36 cellular contexts compared by ENCODE assay signal in the genomic region with DNA sequence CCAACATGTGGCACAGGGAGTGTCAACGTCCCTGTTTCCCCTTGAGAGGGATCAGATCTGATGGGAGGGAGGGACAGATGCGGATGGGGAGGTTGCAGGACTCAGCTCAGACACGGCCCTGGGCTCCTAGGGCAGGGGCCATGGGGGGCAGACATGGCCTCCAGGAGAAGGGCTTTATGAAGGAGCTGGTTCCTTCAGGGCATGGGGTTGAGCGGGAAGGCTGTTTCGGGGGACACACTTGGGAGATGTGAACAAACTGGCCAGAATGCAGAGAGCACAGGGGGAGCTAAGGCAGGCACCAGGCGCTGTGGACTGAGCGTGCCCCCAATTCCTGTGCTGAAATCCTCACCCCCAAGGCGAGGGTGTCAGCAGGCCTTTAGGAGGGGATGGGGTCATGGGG.
"Had no signal": no experiment of that assay in that cellular context is flagged by ENCODE, and none has a peak within 500 bp of the region (broad histone marks: within the 10 kb centered on the region; RNA-seq: fewer than 3 reads in every experiment).

No MANE protein-coding gene starts in this region.

- H3K27me3 ChIP-seq: adrenal gland, body of pancreas, breast epithelium, MG63, Peyer's patch had no signal

- H3K27me3 Mint-ChIP-seq: activated CD4-positive, alpha-beta memory T cell treated with anti-CD3 and anti-CD28 coated beads, Interleukin-2, amount 10 ng/mL, durations not matched to agents 7 days and 5 days; activated CD8-positive, alpha-beta memory T cell treated with anti-CD3 and anti-CD28 coated beads, Interleukin-2, amount 10 ng/mL, durations not matched to agents 7 days and 5 days; T-cell had no signal

- H3K27ac ChIP-seq: adrenal gland, body of pancreas, breast epithelium, Peyer's patch, WERI-Rb-1 had no signal

- H3K4me1 Mint-ChIP-seq: activated CD4-positive, alpha-beta memory T cell treated with anti-CD3 and anti-CD28 coated beads, Interleukin-2, amount 10 ng/mL, durations not matched to agents 7 days and 5 days had no signal

- H3K4me3 Mint-ChIP-seq: activated CD4-positive, alpha-beta memory T cell treated with anti-CD3 and anti-CD28 coated beads, Interleukin-2, amount 10 ng/mL, durations not matched to agents 7 days and 5 days; activated CD8-positive, alpha-beta memory T cell treated with anti-CD3 and anti-CD28 coated beads, Interleukin-2, amount 10 ng/mL, durations not matched to agents 7 days and 5 days; T-cell had no signal

- H3K4me1 ChIP-seq: adrenal gland, body of pancreas, breast epithelium, Peyer's patch had no signal

- H3K36me3 Mint-ChIP-seq: activated CD8-positive, alpha-beta memory T cell treated with anti-CD3 and anti-CD28 coated beads, Interleukin-2, amount 10 ng/mL, durations not matched to agents 7 days and 5 days; T-cell had no signal

- DNase-seq: activated CD4-positive, alpha-beta memory T cell treated with anti-CD3 and anti-CD28 coated beads, Interleukin-2, amount 10 ng/mL, durations not matched to agents 7 days and 5 days; activated CD4-positive, alpha-beta T cell treated with anti-CD3 and anti-CD28 coated beads for 1 hour; activated CD4-positive, alpha-beta T cell treated with anti-CD3 and anti-CD28 coated beads for 48 hours; activated CD4-positive, CD25-positive, alpha-beta regulatory T cell; activated CD8-positive, alpha-beta memory T cell treated with anti-CD3 and anti-CD28 coated beads for 24 hours; activated CD8-positive, alpha-beta memory T cell treated with anti-CD3 and anti-CD28 coated beads, Interleukin-2, amount 10 ng/mL, durations not matched to agents 7 days and 5 days; activated CD8-positive, alpha-beta memory T cell treated with anti-CD3 and anti-CD28 coated beads, Interleukin-2, amount 50 U/mL, for 48 hours; activated effector memory CD4-positive, alpha-beta T cell treated with Interleukin-2 at 50 U/mL for 16 hours; activated naive CD4-positive, alpha-beta T cell; activated T-cell treated with anti-CD3 and anti-CD28 coated beads, Interleukin-2, amount 50 U/mL, for 48 hours; adrenal gland; body of pancreas; Kasumi-1; KG1; MG63; NCI-H1048; NCI-H146; NCI-H187; NCI-H2029 treated with DMSO at 0.1 percent for 48 hours; NCI-H2107; NCI-H2171; NCI-H2227 treated with DMSO at 0.1 percent for 48 hours; NCI-H446 treated with DMSO at 0.1 percent for 48 hours; NCI-H524; NK-92 treated with Interleukin-12 subunit alpha and Interleukin-12 subunit beta, amount 100 ng/mL, for 24 hours; PC-3; Peyer's patch; RPMI8226; SIG-M5; T-cell; T-helper 2 cell; T-helper 9 cell; WERI-Rb-1 had no signal

- H3K27ac Mint-ChIP-seq: activated CD4-positive, alpha-beta memory T cell treated with anti-CD3 and anti-CD28 coated beads, Interleukin-2, amount 10 ng/mL, durations not matched to agents 7 days and 5 days; activated CD8-positive, alpha-beta memory T cell treated with anti-CD3 and anti-CD28 coated beads, Interleukin-2, amount 10 ng/mL, durations not matched to agents 7 days and 5 days; activated naive CD4-positive, alpha-beta T cell treated with anti-CD3 and anti-CD28 coated beads, Interleukin-2, amount 50 U/mL, for 72 hours; T-cell had no signal

- H3K4me3 ChIP-seq: adrenal gland, body of pancreas, breast epithelium, MG63, Peyer's patch had no signal

- H3K36me3 ChIP-seq: adrenal gland, breast epithelium, MG63, Peyer's patch, WERI-Rb-1 had no signal

- FAIRE-seq: astrocyte had no signal

- H3K9me3 ChIP-seq: adrenal gland, body of pancreas, breast epithelium, MG63, Peyer's patch had no signal

- H3K9me3 Mint-ChIP-seq: activated CD4-positive, alpha-beta memory T cell treated with anti-CD3 and anti-CD28 coated beads, Interleukin-2, amount 10 ng/mL, durations not matched to agents 7 days and 5 days; activated naive CD4-positive, alpha-beta T cell treated with anti-CD3 and anti-CD28 coated beads, Interleukin-2, amount 50 U/mL, for 72 hours; T-cell had no signal
